In the genomic region with DNA sequence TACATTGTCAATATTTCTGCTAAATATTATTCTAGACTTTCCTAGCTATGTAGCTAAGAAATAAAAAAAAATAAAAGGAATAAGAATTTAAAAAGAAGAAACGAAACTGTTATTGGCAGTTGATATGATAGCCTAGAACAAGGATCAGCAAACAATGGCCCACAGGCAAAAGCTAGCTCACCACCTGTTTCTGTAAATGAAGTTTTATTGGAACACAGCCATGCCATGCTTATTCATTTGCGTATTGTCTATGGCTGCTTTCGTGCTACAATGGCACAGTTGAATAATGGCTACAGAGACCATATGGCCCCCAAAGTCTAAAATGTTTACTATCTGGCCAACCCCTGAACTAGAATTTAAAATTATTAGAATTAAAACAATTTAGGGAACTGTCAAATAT, we compare ENCODE assay signal across 26 cellular contexts.
"Had no signal": no experiment of that assay in that cellular context is flagged by ENCODE, and none has a peak within 500 bp of the region (broad histone marks: within the 10 kb centered on the region; RNA-seq: fewer than 3 reads in every experiment).

No MANE protein-coding gene starts in this region.

- H3K4me1 ChIP-seq: gastroesophageal sphincter, left ventricle myocardium inferior, right atrium auricular region, uterus had no signal

- H3K9me3 ChIP-seq: gastroesophageal sphincter, right atrium auricular region, uterus had no signal

- H3K4me3 ChIP-seq: gastroesophageal sphincter, hepatocyte, left ventricle myocardium inferior, lung, right atrium auricular region, uterus had no signal

- H3K36me3 Mint-ChIP-seq: activated naive CD4-positive, alpha-beta T cell treated with anti-CD3 and anti-CD28 coated beads, Interleukin-2, amount 10 ng/mL, durations not matched to agents 7 days and 5 days; activated naive CD8-positive, alpha-beta T cell treated with anti-CD3 and anti-CD28 coated beads, Interleukin-2, amount 10 ng/mL, durations not matched to agents 7 days and 5 days; natural killer cell treated with Interleukin-12 subunit alpha and Interleukin-12 subunit beta and Interleukin-15 and Interleukin-18, amount 100 ng/mL, for 72 hours had no signal

- H3K36me3 ChIP-seq: brain microvascular endothelial cell, gastroesophageal sphincter, left ventricle myocardium inferior, right atrium auricular region, uterus, WERI-Rb-1 had no signal

- H3K27ac Mint-ChIP-seq: activated naive CD4-positive, alpha-beta T cell treated with anti-CD3 and anti-CD28 coated beads, Interleukin-2, amount 10 ng/mL, durations not matched to agents 7 days and 5 days; activated naive CD8-positive, alpha-beta T cell treated with anti-CD3 and anti-CD28 coated beads, Interleukin-2, amount 10 ng/mL, durations not matched to agents 7 days and 5 days; activated T-helper 1 cell treated with anti-CD3 and anti-CD28 coated beads, Interleukin-12 subunit alpha, Interleukin-12 subunit beta, Interleukin-2, Interleukin-4 antibody, amounts not matched to agents 30 ng/mL and 10 ng/mL and 1 ng/mL, durations not matched to agents 14 hours and 24 hours and 36 hours; effector memory CD8-positive, alpha-beta T cell; natural killer cell treated with Interleukin-12 subunit alpha and Interleukin-12 subunit beta and Interleukin-15 and Interleukin-18, amount 100 ng/mL, for 72 hours had no signal

- H3K27me3 Mint-ChIP-seq: activated naive CD4-positive, alpha-beta T cell treated with anti-CD3 and anti-CD28 coated beads, Interleukin-2, amount 10 ng/mL, durations not matched to agents 7 days and 5 days; activated naive CD8-positive, alpha-beta T cell treated with anti-CD3 and anti-CD28 coated beads, Interleukin-2, amount 10 ng/mL, durations not matched to agents 7 days and 5 days; effector memory CD8-positive, alpha-beta T cell; natural killer cell treated with Interleukin-12 subunit alpha and Interleukin-12 subunit beta and Interleukin-15 and Interleukin-18, amount 100 ng/mL, for 72 hours had no signal

- H3K4me1 Mint-ChIP-seq: activated naive CD4-positive, alpha-beta T cell treated with anti-CD3 and anti-CD28 coated beads, Interleukin-2, amount 10 ng/mL, durations not matched to agents 7 days and 5 days; activated naive CD8-positive, alpha-beta T cell treated with anti-CD3 and anti-CD28 coated beads, Interleukin-2, amount 10 ng/mL, durations not matched to agents 7 days and 5 days had no signal

- H3K4me3 Mint-ChIP-seq: activated naive CD4-positive, alpha-beta T cell treated with anti-CD3 and anti-CD28 coated beads, Interleukin-2, amount 10 ng/mL, durations not matched to agents 7 days and 5 days; activated naive CD8-positive, alpha-beta T cell treated with anti-CD3 and anti-CD28 coated beads, Interleukin-2, amount 10 ng/mL, durations not matched to agents 7 days and 5 days; activated T-helper 1 cell treated with anti-CD3 and anti-CD28 coated beads, Interleukin-12 subunit alpha, Interleukin-12 subunit beta, Interleukin-2, Interleukin-4 antibody, amounts not matched to agents 30 ng/mL and 10 ng/mL and 1 ng/mL, durations not matched to agents 14 hours and 24 hours and 36 hours; effector memory CD8-positive, alpha-beta T cell; natural killer cell treated with Interleukin-12 subunit alpha and Interleukin-12 subunit beta and Interleukin-15 and Interleukin-18, amount 100 ng/mL, for 72 hours had no signal

- ATAC-seq: activated CD4-positive, CD25-positive, alpha-beta regulatory T cell treated with anti-CD3 and anti-CD28 coated beads, Interleukin-2, amount 50 U/mL, for 24 hours; effector memory CD8-positive, alpha-beta T cell; gastroesophageal sphincter; natural killer cell treated with Interleukin-12 subunit alpha and Interleukin-12 subunit beta and Interleukin-15 and Interleukin-18, amount 100 ng/mL, for 72 hours had no signal

- H3K27ac ChIP-seq: brain microvascular endothelial cell, gastroesophageal sphincter, hepatocyte, left ventricle myocardium inferior, right atrium auricular region, uterus, WERI-Rb-1 had no signal

- H3K27me3 ChIP-seq: brain microvascular endothelial cell, gastroesophageal sphincter, hepatocyte, right atrium auricular region, uterus had no signal

- H3K9me3 Mint-ChIP-seq: activated naive CD4-positive, alpha-beta T cell treated with anti-CD3 and anti-CD28 coated beads, Interleukin-2, amount 10 ng/mL, durations not matched to agents 7 days and 5 days; activated naive CD8-positive, alpha-beta T cell treated with anti-CD3 and anti-CD28 coated beads, Interleukin-2, amount 10 ng/mL, durations not matched to agents 7 days and 5 days; activated T-helper 1 cell treated with anti-CD3 and anti-CD28 coated beads, Interleukin-12 subunit alpha, Interleukin-12 subunit beta, Interleukin-2, Interleukin-4 antibody, amounts not matched to agents 30 ng/mL and 10 ng/mL and 1 ng/mL, durations not matched to agents 14 hours and 24 hours and 36 hours; natural killer cell treated with Interleukin-12 subunit alpha and Interleukin-12 subunit beta and Interleukin-15 and Interleukin-18, amount 100 ng/mL, for 72 hours had no signal

- DNase-seq: activated CD4-positive, alpha-beta T cell treated with anti-CD3 and anti-CD28 coated beads for 48 hours; activated CD4-positive, alpha-beta T cell treated with anti-CD3 and anti-CD28 coated beads, Interleukin-2, amount 50 U/mL, for 48 hours; activated CD8-positive, alpha-beta memory T cell treated with anti-CD3 and anti-CD28 coated beads for 24 hours; activated gamma-delta T cell; activated naive CD4-positive, alpha-beta T cell treated with anti-CD3 and anti-CD28 coated beads, Interleukin-2, amount 10 ng/mL, durations not matched to agents 7 days and 5 days; activated naive CD8-positive, alpha-beta T cell treated with anti-CD3 and anti-CD28 coated beads, Interleukin-2, amount 10 ng/mL, durations not matched to agents 7 days and 5 days; brain microvascular endothelial cell; cortex of kidney; effector memory CD8-positive, alpha-beta T cell; erythroblast; islet precursor cell; left ventricle myocardium inferior; mesendoderm; stimulated activated CD4-positive, alpha-beta T cell treated with anti-CD3 and anti-CD28 coated beads, Interleukin-15, amount 100 ng/mL, for 24 hours; stimulated activated CD4-positive, alpha-beta T cell treated with anti-CD3 and anti-CD28 coated beads, Interleukin-2, amount 100 ng/mL, for 24 hours; stimulated activated naive CD4-positive, alpha-beta T cell treated with Interleukin-2 at 50 U/mL for 16 hours; trophoblast cell; uterus; WERI-Rb-1 had no signal
